ENCODE assay signal across 14 cellular contexts in the genomic region with DNA sequence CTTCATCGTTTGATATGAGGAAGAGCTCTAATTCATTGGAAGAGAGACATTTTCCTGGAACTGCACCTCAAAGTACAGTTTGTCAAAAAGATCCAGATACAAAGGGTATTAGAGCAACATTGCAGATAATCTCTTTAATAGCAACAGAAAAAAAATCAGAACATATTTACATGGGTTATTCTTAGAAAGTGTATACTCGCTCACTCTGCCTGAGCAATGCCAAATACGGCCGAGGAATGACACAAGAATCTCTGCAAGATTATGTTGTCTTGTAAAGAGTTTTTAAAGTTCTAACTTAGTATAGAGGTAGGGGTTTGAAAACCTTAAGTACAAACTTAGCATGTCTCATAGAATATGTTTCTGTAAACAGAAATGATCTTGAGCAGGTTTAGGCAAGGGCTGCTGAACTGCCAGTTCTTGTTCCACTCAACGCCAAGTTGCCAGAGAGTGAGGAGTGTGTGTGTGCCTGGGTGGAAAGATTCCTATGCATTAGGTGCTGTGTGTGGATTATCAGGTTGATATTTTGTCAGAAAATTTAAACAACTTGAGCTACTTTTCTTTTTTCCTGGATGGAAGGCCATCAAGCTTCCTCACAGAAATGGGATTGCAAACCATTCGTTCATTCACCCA. TPM values are rescaled to one million over a fixed set of nuclear protein-coding genes. Genes with fewer than 3 reads are reported as not detected.
DNase-seq lines count a peak whose midpoint lies in the region; ATAC-seq and TF ChIP-seq lines count a peak whose summit lies in the region.
"Had no signal": no experiment of that assay in that cellular context is flagged by ENCODE, and none has a peak within 500 bp of the region (broad histone marks: within the 10 kb centered on the region; RNA-seq: fewer than 3 reads in every experiment).

No MANE protein-coding gene starts in this region.

- DNase-seq in left ventricle myocardium superior (no peak), right cardiac atrium (no peak), mesothelial cell of epicardium (ENCODE audit: low spot score in 2 of 2, unreplicated experiment in 2 of 2) (no peak), sigmoid colon (no peak), A673 (ENCODE audit: low spot score) (no peak)
- DNase-seq: C1 segment of cervical spinal cord; Calu3; CD4-positive, alpha-beta T cell; DMS 273 treated with DMSO at 0.1 percent for 48 hours; HCEC 1CT; HFFc6 had no signal

- no peak overlapping the region for H3K27ac ChIP-seq in right cardiac atrium (ENCODE audit: low read length)
- H3K27ac ChIP-seq in sigmoid colon, result peak overlapping the region in 3 of 4 donors; percentile 35 to 75 (median 66)
- no peak overlapping the region for H3K27ac ChIP-seq in A673 (ENCODE audit: low read depth, low read length, poor library complexity, severe bottlenecking)

- no peak overlapping the region for H3K4me3 Mint-ChIP-seq in mesothelial cell of epicardium
- H3K4me3 Mint-ChIP-seq: B cell; CD4-positive, alpha-beta T cell; HFFc6 had no signal

- whole genome bisulfite sequencing in right cardiac atrium, result 75% methylated on average over 6 of the region's 6 CpGs
- 84 to 87% methylated on average over 6 of the region's 6 CpGs for WGBS in sigmoid colon, 2 donors

- POLR2A ChIA-PET in A673 (lab: Charles Lee; ENCODE audit: low non-redundant PET), result no interaction called here

- CTCF ChIA-PET in A673 (lab: Charles Lee), result no interaction called here

- H3K4me1 Mint-ChIP-seq in mesothelial cell of epicardium, result peaks cover 30% of the 10 kb centered on the region
- H3K4me1 Mint-ChIP-seq: B cell had no signal

- H3K9me3 Mint-ChIP-seq in mesothelial cell of epicardium, result no peaks in the 10 kb centered on the region
- H3K9me3 Mint-ChIP-seq: CD4-positive, alpha-beta T cell; HFFc6 had no signal

- no peaks in the 10 kb centered on the region for H3K27me3 Mint-ChIP-seq in mesothelial cell of epicardium (ENCODE audit: low read depth)
- H3K27me3 Mint-ChIP-seq: B cell; CD4-positive, alpha-beta T cell had no signal

- no peaks in the 10 kb centered on the region for H3K4me1 ChIP-seq in right cardiac atrium (ENCODE audit: control insufficient read depth, insufficient read depth, low read length)
- H3K4me1 ChIP-seq in sigmoid colon, result peaks cover 0 to 56% (median 47%) of the 10 kb centered on the region in 4 donors
- no peaks in the 10 kb centered on the region for H3K4me1 ChIP-seq in A673 (ENCODE audit: insufficient read depth, low read length, poor library complexity, severe bottlenecking)

- intact Hi-C loops in left ventricle myocardium superior (cut with micrococcal nuclease), result no loop called here
- intact Hi-C loops in right cardiac atrium (cut with DNase I), result no loop called here
- intact Hi-C loops in sigmoid colon (cut with DNase I), result no loop called here
- intact Hi-C loops in A673 (cut with micrococcal nuclease; ENCODE audit: unreplicated experiment), result no loop called here

- H3K27me3 ChIP-seq in right cardiac atrium (ENCODE audit: control insufficient read depth, insufficient read depth) (no peaks in the 10 kb centered on the region), sigmoid colon (no peaks in the 10 kb centered on the region), A673 (replicated peaks; ENCODE audit: insufficient read depth, low read depth, low read length, poor library complexity) (no peaks in the 10 kb centered on the region)

- no peak overlapping the region for H3K4me3 ChIP-seq in right cardiac atrium (ENCODE audit: low read length)
- H3K4me3 ChIP-seq in sigmoid colon, result no peak overlapping the region
- no peak overlapping the region for H3K4me3 ChIP-seq in A673 (ENCODE audit: low read depth, low read length, poor library complexity, severe bottlenecking)

- no peaks in the 10 kb centered on the region for H3K36me3 ChIP-seq in sigmoid colon
- no peaks in the 10 kb centered on the region for H3K36me3 ChIP-seq in A673 (ENCODE audit: insufficient read depth, low read length, poor library complexity, severe bottlenecking)

- no peak for TF ChIP-seq POLR2A in sigmoid colon (IDR thresholded peaks at IDR 0.05)

- TF ChIP-seq CTCF in mesothelial cell of epicardium (IDR thresholded peaks at IDR 0.05; ENCODE audit: unreplicated experiment) (no peak), sigmoid colon (IDR thresholded peaks at IDR 0.05) (no peak), A673 (conservative IDR thresholded peaks at IDR 0.05; ENCODE audit: low read depth, low read length) (no peak)

- no TSS peak for BruUV-seq in A673 (replicated peaks; lab: Mats Ljungman, UMichigan)

- TF ChIP-seq EP300 in sigmoid colon (IDR thresholded peaks at IDR 0.05), result no peak

- ATAC-seq in left ventricle myocardium superior (peak; percentile 56), right cardiac atrium (no peak), HG03442 (IDR thresholded peaks at IDR 0.05; ENCODE audit: unreplicated experiment) (no peak), HG02759 (IDR thresholded peaks at IDR 0.05; ENCODE audit: unreplicated experiment) (no peak)

- H3K27ac Mint-ChIP-seq in mesothelial cell of epicardium, result peak overlapping the region; percentile 80
- H3K27ac Mint-ChIP-seq: B cell; CD4-positive, alpha-beta T cell; HFFc6 had no signal

- H3K9me3 ChIP-seq in right cardiac atrium (ENCODE audit: control insufficient read depth, low read length) (no peaks in the 10 kb centered on the region), sigmoid colon (no peaks in the 10 kb centered on the region), A673 (ENCODE audit: low read depth, low read length, poor library complexity, severe bottlenecking) (no peaks in the 10 kb centered on the region)

- no peaks in the 10 kb centered on the region for H3K36me3 Mint-ChIP-seq in mesothelial cell of epicardium

RNA-seq across cellular contexts. Expression of gene ERCC6L2, which starts 41.8 kb away (rescaled TPM):
- total RNA-seq in left ventricle myocardium superior (22.9 TPM), right cardiac atrium (10 to 100 TPM; 27.9 to 41.0 (median 35.0) TPM), mesothelial cell of epicardium (58.3 to 63.1 TPM (median 59.3 TPM) in 3 replicates), sigmoid colon (100 to 1,000 TPM in 1 of 4 donors, 10 to 100 TPM in 3; 69.2 to 130 (median 73.6) TPM), A673 (2021) (43.5 and 51.2 TPM in 2 replicates)
- polyA plus RNA-seq in right cardiac atrium (6.8 TPM), sigmoid colon (10 to 100 TPM in 1 of 3 donors, 1 to 10 TPM in 2; 4.2 to 12.0 (median 6.7) TPM)

Comparison
In these comparisons a context has a peak if more than half of its experiments do, and no peak if none do; other contexts are left out.
1. H3K27ac ChIP-seq: peak in sigmoid colon (3 of 4); none in right cardiac atrium (single experiment) and A673 (single experiment).